In genomic region chr5:57692582-57693487, GRCh38 we compare ENCODE assay signal across 1 cellular context.
A peak's percentile ranks its signal among the peaks of the same experiment; 100 is the strongest.
TF ChIP-seq lines count a peak whose summit lies in the region.

No MANE protein-coding gene starts in this region.

TF ChIP-seq in HEK293, 187 proteins besides CTCF, POLR2A, EP300 and RAD21 (continued from another document):
- TF ChIP-seq HIC1 (tag by site-specific recombination; IDR thresholded peaks at IDR 0.05) (peak; percentile 66), ZNF768 (tag by site-specific recombination; IDR thresholded peaks at IDR 0.05) (0 out of 2 replicates have a peak, but pooled peaks have one; percentile 60), ZNF138 (tag by site-specific recombination; IDR thresholded peaks at IDR 0.05; ENCODE audit: borderline replicate concordance) (no peak), SP7 (tag by site-specific recombination; IDR thresholded peaks at IDR 0.05) (peak; percentile 64), ZNF692 (tag by site-specific recombination; IDR thresholded peaks at IDR 0.05) (peak; percentile 55; the same call in 1 of the 2 replicates), ZNF629 (tag by site-specific recombination; IDR thresholded peaks at IDR 0.05) (peak; percentile 67), ZNF660 (tag by site-specific recombination; IDR thresholded peaks at IDR 0.05) (peak; percentile 79), ZBTB21 (tag by site-specific recombination; IDR thresholded peaks at IDR 0.05) (0 out of 2 replicates have a peak, but pooled peaks have one; percentile 16), PATZ1 (tag by site-specific recombination; IDR thresholded peaks at IDR 0.05) (peak; percentile 58), ZNF24 (tag by site-specific recombination; IDR thresholded peaks at IDR 0.05) (peak; percentile 80), TRIM28 (IDR thresholded peaks at IDR 0.05; ENCODE audit: borderline replicate concordance, low read length) (peak; percentile 80; the same call in 1 of the 2 replicates), ZNF416 (tag by site-specific recombination; IDR thresholded peaks at IDR 0.05) (no peak), ZNF266 (tag by site-specific recombination; IDR thresholded peaks at IDR 0.05; ENCODE audit: low read depth) (no peak), ZNF449 (tag by site-specific recombination; IDR thresholded peaks at IDR 0.05) (no peak), ZNF544 (tag by site-specific recombination; IDR thresholded peaks at IDR 0.05) (no peak), ZFP37 (tag by site-specific recombination; IDR thresholded peaks at IDR 0.05) (peak; percentile 66; the same call in 1 of the 2 replicates), BCL11A (tag by site-specific recombination; IDR thresholded peaks at IDR 0.05; ENCODE audit: low read depth) (0 out of 2 replicates have a peak, but pooled peaks have one; percentile 36), ZNF184 (tag by site-specific recombination; IDR thresholded peaks at IDR 0.05) (peak; percentile 81; the same call in 1 of the 2 replicates), ZNF391 (tag by site-specific recombination; IDR thresholded peaks at IDR 0.05; ENCODE audit: borderline replicate concordance, low read depth) (no peak), ZNF132 (tag by site-specific recombination; IDR thresholded peaks at IDR 0.05; ENCODE audit: borderline replicate concordance) (no peak; the same call in 1 of the 2 replicates)
